23 cellular contexts compared by ENCODE assay signal in the genomic region with DNA sequence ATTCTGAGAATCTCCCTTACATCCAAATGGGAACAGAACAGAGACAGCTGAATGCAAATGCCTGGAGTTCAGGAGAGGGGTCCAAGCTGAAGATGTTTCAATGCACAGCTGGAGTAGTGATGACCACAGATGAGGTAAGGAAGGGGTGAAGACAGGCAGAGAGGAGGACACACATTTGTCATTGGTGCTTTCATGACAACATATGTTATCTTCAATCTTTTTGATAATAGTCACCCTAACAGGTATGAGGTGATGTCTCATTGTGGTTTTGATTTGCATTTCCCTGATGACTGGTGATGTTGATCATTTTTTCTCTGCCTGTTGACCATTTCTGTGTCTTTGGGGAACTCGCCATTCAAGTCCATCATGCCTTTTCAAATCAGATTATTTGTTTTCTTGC. TPM values are rescaled to one million over a fixed set of nuclear protein-coding genes. Genes with fewer than 3 reads are reported as not detected.
"Had no signal": no experiment of that assay in that cellular context is flagged by ENCODE, and none has a peak within 500 bp of the region (broad histone marks: within the 10 kb centered on the region; RNA-seq: fewer than 3 reads in every experiment).

No MANE protein-coding gene starts in this region.

- H3K4me3 ChIP-seq: coronary artery, dorsolateral prefrontal cortex, esophagus squamous epithelium, mucosa of descending colon, neural progenitor cell, ovary, right atrium auricular region, sigmoid colon, skin epidermis, tibial nerve, upper lobe of right lung, vagina had no signal

- H3K9me3 Mint-ChIP-seq: naive thymus-derived CD8-positive, alpha-beta T cell; neural progenitor cell had no signal

- H3K4me1 ChIP-seq: neural progenitor cell, right atrium auricular region, sigmoid colon, tibial nerve, upper lobe of right lung, vagina had no signal

- DNase-seq: dorsolateral prefrontal cortex; effector CD8-positive, alpha-beta T cell; esophagus squamous epithelium; foreskin fibroblast; head of caudate nucleus; hippocampal formation; kidney glomerular epithelial cell; mucosa of descending colon; naive thymus-derived CD8-positive, alpha-beta T cell; nucleus accumbens; ovary; sigmoid colon; stimulated activated naive CD8-positive, alpha-beta T cell treated with anti-CD3 and anti-CD28 coated beads, Interleukin-15, Interleukin-2, amounts not matched to agents 100 U/mL and 50 U/mL, for 24 hours; upper lobe of right lung had no signal

- H3K27ac ChIP-seq: coronary artery, dorsolateral prefrontal cortex, esophagus squamous epithelium, neural progenitor cell, ovary, right atrium auricular region, sigmoid colon, tibial nerve, upper lobe of right lung, vagina had no signal

- H3K27ac Mint-ChIP-seq: neural progenitor cell had no signal

- ATAC-seq: left lobe of liver; mucosa of descending colon; naive thymus-derived CD8-positive, alpha-beta T cell; stimulated activated naive CD8-positive, alpha-beta T cell treated with anti-CD3 and anti-CD28 coated beads, Interleukin-15, Interleukin-2, amounts not matched to agents 100 U/mL and 50 U/mL, for 24 hours; upper lobe of right lung had no signal

- H3K4me3 Mint-ChIP-seq: naive thymus-derived CD8-positive, alpha-beta T cell; neural progenitor cell had no signal

- H3K36me3 ChIP-seq: esophagus squamous epithelium, neural progenitor cell, ovary, right atrium auricular region, sigmoid colon, tibial nerve, upper lobe of right lung, vagina had no signal

- H3K36me3 Mint-ChIP-seq: naive thymus-derived CD8-positive, alpha-beta T cell; neural progenitor cell had no signal

- H3K9me3 ChIP-seq: esophagus squamous epithelium, mucosa of descending colon, ovary, right atrium auricular region, sigmoid colon, tibial nerve, upper lobe of right lung, vagina had no signal

- H3K4me2 ChIP-seq: neural progenitor cell had no signal

- H3K27me3 ChIP-seq: neural progenitor cell, ovary, right atrium auricular region, tibial nerve, upper lobe of right lung, vagina had no signal

RNA-seq across cellular contexts. Expression of a gene that starts 19.2 kb away (rescaled TPM):
- total RNA-seq: chondrocyte; lower leg skin; naive thymus-derived CD8-positive, alpha-beta T cell had no signal

RNA-seq across cellular contexts. Expression of a gene that starts 36.6 kb away (rescaled TPM):
- total RNA-seq: chondrocyte had no signal
